10 cellular contexts compared by ENCODE assay signal in genomic region chr13:99308481-99309087, GRCh38. TPM values are rescaled to one million over a fixed set of nuclear protein-coding genes. Genes with fewer than 3 reads are reported as not detected.
A peak's percentile ranks its signal among the peaks of the same experiment; 100 is the strongest.
DNase-seq lines count a peak whose midpoint lies in the region; FAIRE-seq and TF ChIP-seq lines count a peak whose summit lies in the region.
"Had no signal": no experiment of that assay in that cellular context is flagged by ENCODE, and none has a peak within 500 bp of the region (broad histone marks: within the 10 kb centered on the region; RNA-seq: fewer than 3 reads in every experiment).

No MANE protein-coding gene starts in this region.

- peaks cover 2% of the 10 kb centered on the region for H3K79me2 ChIP-seq in keratinocyte (ENCODE audit: control insufficient read depth, insufficient read depth, low read length)
- no peaks in the 10 kb centered on the region for H3K79me2 ChIP-seq in neural progenitor cell (ENCODE audit: low read depth)

- FAIRE-seq in keratinocyte (lab: Jason Lieb, UNC) = no peak

- H3K27ac ChIP-seq in keratinocyte (ENCODE audit: control insufficient read depth, insufficient read depth, low read length) = peak overlapping the region; percentile 51
- peak overlapping the region; percentile 76 to 78 for H3K27ac ChIP-seq in tibial artery
- H3K27ac ChIP-seq in neural progenitor cell = no peak overlapping the region
- H3K27ac ChIP-seq in dorsolateral prefrontal cortex = peak overlapping the region in 3 of 59 donors; percentile 41 to 57 (median 42)
- H3K27ac ChIP-seq: BLaER1 had no signal

- no peaks in the 10 kb centered on the region for H3K27me3 Mint-ChIP-seq in activated naive CD4-positive, alpha-beta T cell treated with anti-CD3 and anti-CD28 coated beads for 36 hours (ENCODE audit: low read depth)
- no peaks in the 10 kb centered on the region for H3K27me3 Mint-ChIP-seq in activated naive CD8-positive, alpha-beta T cell treated with anti-CD3 and anti-CD28 coated beads for 36 hours
- H3K27me3 Mint-ChIP-seq in neural progenitor cell (ENCODE audit: insufficient read depth, low read depth) = peaks cover 4% of the 10 kb centered on the region

- DNase-seq in activated naive CD4-positive, alpha-beta T cell treated with anti-CD3 and anti-CD28 coated beads for 36 hours = no peak
- no peak for DNase-seq in activated naive CD4-positive, alpha-beta T cell treated with anti-CD3 and anti-CD28 coated beads, Interleukin-2, amount 50 U/mL, for 16 hours
- no peak for DNase-seq in activated naive CD8-positive, alpha-beta T cell treated with anti-CD3 and anti-CD28 coated beads for 36 hours
- DNase-seq in keratinocyte (ENCODE audit: low read depth, low spot score) (no peak), tibial artery (no peak), neural progenitor cell (ENCODE audit: low spot score) (no peak), dorsolateral prefrontal cortex (no peak)
- no peak for DNase-seq in stimulated activated CD4-positive, alpha-beta T cell treated with anti-CD3 and anti-CD28 coated beads, Interleukin-15, amount 100 ng/mL, for 24 hours
- DNase-seq: glutamatergic neuron had no signal

- no peak overlapping the region for H3K4me2 ChIP-seq in keratinocyte (ENCODE audit: control insufficient read depth, extremely low read depth, insufficient read depth, low read depth, low read length)
- no peak overlapping the region for H3K4me2 ChIP-seq in neural progenitor cell
- H3K4me2 ChIP-seq: BLaER1 had no signal

- H3K27me3 ChIP-seq in keratinocyte (ENCODE audit: control insufficient read depth, extremely low read depth, insufficient read depth, low read length) = no peaks in the 10 kb centered on the region
- no peaks in the 10 kb centered on the region for H3K27me3 ChIP-seq in tibial artery
- H3K27me3 ChIP-seq in neural progenitor cell = no peaks in the 10 kb centered on the region
- no peaks in the 10 kb centered on the region for H3K27me3 ChIP-seq in dorsolateral prefrontal cortex
- H3K27me3 ChIP-seq: BLaER1 had no signal

- intact Hi-C loops in activated naive CD4-positive, alpha-beta T cell treated with anti-CD3 and anti-CD28 coated beads for 36 hours (cut with micrococcal nuclease) = loop anchor here (1.0 to 5.0 kb wide), 6 partner anchors 14 to 736 kb away; no protein-coding TSS in a partner anchor
- intact Hi-C loops in tibial artery (cut with DNase I; ENCODE audit: low total_unique reads) (loop anchor here (10.0 kb wide), 1 partner anchor 196 kb away; the partner anchor contains the start of gene TM9SF2), dorsolateral prefrontal cortex (cut with DNase I) (no loop called here)

- H3K4me1 Mint-ChIP-seq in activated naive CD4-positive, alpha-beta T cell treated with anti-CD3 and anti-CD28 coated beads for 36 hours (ENCODE audit: low read depth) = peaks cover 71% of the 10 kb centered on the region
- H3K4me1 Mint-ChIP-seq in activated naive CD8-positive, alpha-beta T cell treated with anti-CD3 and anti-CD28 coated beads for 36 hours = peaks cover 74% of the 10 kb centered on the region
- H3K4me1 Mint-ChIP-seq in neural progenitor cell = peaks cover 27% of the 10 kb centered on the region

- no peak overlapping the region for H2AFZ ChIP-seq in keratinocyte (ENCODE audit: control insufficient read depth, low read length)
- no peak overlapping the region for H2AFZ ChIP-seq in neural progenitor cell (replicated peaks)

- dilution Hi-C loops in keratinocyte (cut with MboI; ENCODE audit: extremely low pct_ligation_motif_present, low sequenced_read_pairs) = no loop called here

- peak overlapping the region; percentile 93 for H3K4me3 Mint-ChIP-seq in activated naive CD4-positive, alpha-beta T cell treated with anti-CD3 and anti-CD28 coated beads for 36 hours
- H3K4me3 Mint-ChIP-seq in activated naive CD8-positive, alpha-beta T cell treated with anti-CD3 and anti-CD28 coated beads for 36 hours = no peak overlapping the region
- no peak overlapping the region for H3K4me3 Mint-ChIP-seq in neural progenitor cell

- H3K9ac ChIP-seq in keratinocyte (ENCODE audit: control insufficient read depth, extremely low read depth, insufficient read depth, low read length) (no peak overlapping the region), neural progenitor cell (no peak overlapping the region)
- H3K9ac ChIP-seq: BLaER1 had no signal

- no peaks in the 10 kb centered on the region for H3K9me1 ChIP-seq in keratinocyte (ENCODE audit: control insufficient read depth, extremely low read depth, insufficient read depth, low read length)

- H3K9me3 Mint-ChIP-seq in activated naive CD4-positive, alpha-beta T cell treated with anti-CD3 and anti-CD28 coated beads for 36 hours = no peaks in the 10 kb centered on the region
- no peaks in the 10 kb centered on the region for H3K9me3 Mint-ChIP-seq in activated naive CD8-positive, alpha-beta T cell treated with anti-CD3 and anti-CD28 coated beads for 36 hours
- peaks cover 7% of the 10 kb centered on the region for H3K9me3 Mint-ChIP-seq in neural progenitor cell

- H3K27ac Mint-ChIP-seq in activated naive CD4-positive, alpha-beta T cell treated with anti-CD3 and anti-CD28 coated beads for 36 hours = peak overlapping the region; percentile 99
- H3K27ac Mint-ChIP-seq in activated naive CD8-positive, alpha-beta T cell treated with anti-CD3 and anti-CD28 coated beads for 36 hours = peak overlapping the region; percentile 78
- no peak overlapping the region for H3K27ac Mint-ChIP-seq in neural progenitor cell

- H3K4me3 ChIP-seq in keratinocyte (ENCODE audit: control insufficient read depth in 2 of 3, extremely low read depth in 1 of 3, insufficient read depth in 2 of 3, low read depth in 1 of 3, low read length in 3 of 3) (no peak overlapping the region), tibial artery (no peak overlapping the region), neural progenitor cell (no peak overlapping the region), dorsolateral prefrontal cortex (no peak overlapping the region)
- H3K4me3 ChIP-seq: BLaER1 had no signal

- no peaks in the 10 kb centered on the region for H3F3A ChIP-seq in neural progenitor cell (ENCODE audit: low read depth)

- H3K36me3 Mint-ChIP-seq in activated naive CD4-positive, alpha-beta T cell treated with anti-CD3 and anti-CD28 coated beads for 36 hours (ENCODE audit: low read depth) = peaks cover 36% of the 10 kb centered on the region
- peaks cover 51% of the 10 kb centered on the region for H3K36me3 Mint-ChIP-seq in activated naive CD8-positive, alpha-beta T cell treated with anti-CD3 and anti-CD28 coated beads for 36 hours
- H3K36me3 Mint-ChIP-seq in neural progenitor cell = peaks cover 17% of the 10 kb centered on the region

- no peaks in the 10 kb centered on the region for H4K20me1 ChIP-seq in keratinocyte (ENCODE audit: control insufficient read depth, extremely low read depth, insufficient read depth, low read length)
- H4K20me1 ChIP-seq in neural progenitor cell (ENCODE audit: low read depth) = no peaks in the 10 kb centered on the region

- H3K36me3 ChIP-seq in keratinocyte (ENCODE audit: control insufficient read depth in 2 of 2, extremely low read depth in 1 of 2, insufficient read depth in 2 of 2, low read length in 2 of 2) = no peaks in the 10 kb centered on the region
- no peaks in the 10 kb centered on the region for H3K36me3 ChIP-seq in tibial artery
- no peaks in the 10 kb centered on the region for H3K36me3 ChIP-seq in neural progenitor cell

- TF ChIP-seq CTCF in keratinocyte (optimal IDR thresholded peaks at IDR 0.05 in 1 of 3, IDR thresholded peaks at IDR 0.05 in 1 of 3, conservative IDR thresholded peaks at IDR 0.05 in 1 of 3; ENCODE audit: extremely low read depth in 1 of 3, insufficient read depth in 2 of 3, low read length in 3 of 3) (no peak), tibial artery (IDR thresholded peaks at IDR 0.05) (no peak), neural progenitor cell (IDR thresholded peaks at IDR 0.05) (no peak), dorsolateral prefrontal cortex (IDR thresholded peaks at IDR 0.05 in 54 of 56, conservative IDR thresholded peaks at IDR 0.05 in 2 of 56; ENCODE audit: low read depth in 1 of 56, partially characterized antibody in 56 of 56) (no peak)

- H3K4me1 ChIP-seq in keratinocyte (ENCODE audit: control insufficient read depth, extremely low read depth, insufficient read depth, low read length) = peaks cover 7% of the 10 kb centered on the region
- peaks cover 0 to 53% (median 14%) of the 10 kb centered on the region in 4 donors for H3K4me1 ChIP-seq in tibial artery
- H3K4me1 ChIP-seq in neural progenitor cell = peaks cover under 1% of the 10 kb centered on the region
- H3K4me1 ChIP-seq: BLaER1 had no signal

- CTCF ChIA-PET in activated naive CD4-positive, alpha-beta T cell treated with anti-CD3 and anti-CD28 coated beads for 36 hours (lab: Charles Lee) = interaction anchor here (0.6 to 2.2 kb wide), 9 partner anchors 10 to 132 kb away, joined by 3 to 12 read pairs (median 5); no protein-coding TSS in a partner anchor

- H3K9me3 ChIP-seq in keratinocyte (ENCODE audit: control insufficient read depth, low read depth, low read length) (no peaks in the 10 kb centered on the region), tibial artery (no peaks in the 10 kb centered on the region), neural progenitor cell (ENCODE audit: low read depth) (no peaks in the 10 kb centered on the region)

RNA-seq across cellular contexts. Expression of gene GPR183, which starts 1.4 kb away (rescaled TPM):
- 10 to 100 TPM; 37.4 to 38.8 TPM for total RNA-seq in activated naive CD4-positive, alpha-beta T cell treated with anti-CD3 and anti-CD28 coated beads for 36 hours
- 1 to 10 TPM; 4.3 to 4.5 TPM for total RNA-seq in activated naive CD8-positive, alpha-beta T cell treated with anti-CD3 and anti-CD28 coated beads for 36 hours
- polyA plus RNA-seq in keratinocyte = 0.10 TPM in 1 of 3 replicates, not detected in the others
- not detected for polyA plus RNA-seq in keratinocyte (2011; ENCODE audit: low read depth)
- polyA plus RNA-seq in keratinocyte (2011; cell fraction: cytosol; rRNA removed) = not detected in 2 replicates
- not detected in 2 replicates for polyA plus RNA-seq in keratinocyte (2011; cell fraction: nucleus; rRNA removed)
- polyA plus RNA-seq in keratinocyte (2012; ENCODE audit: low replicate concordance) = 0.42 TPM in 1 of 2 replicates, not detected in the other
- not detected in 3 replicates for polyA minus RNA-seq in keratinocyte
- not detected for polyA minus RNA-seq in keratinocyte (2011; cell fraction: cytosol; rRNA and poly(A)+ RNA removed)
- polyA minus RNA-seq in keratinocyte (2011; cell fraction: nucleus; rRNA and poly(A)+ RNA removed) = not detected in 2 replicates
- total RNA-seq in neural progenitor cell (ENCODE audit: low replicate concordance) (not detected in 2 replicates), dorsolateral prefrontal cortex (10 to 100 TPM in 3 of 120 experiments, 1 to 10 TPM in 81, under 1 TPM in 32, not detected in 4; 0.29 to 16.2 (median 1.7) TPM)

RNA-seq across cellular contexts. Expression of gene GPR18, which starts 50.4 kb away (rescaled TPM):
- total RNA-seq in activated naive CD4-positive, alpha-beta T cell treated with anti-CD3 and anti-CD28 coated beads for 36 hours = 1 to 10 TPM; 2.4 TPM
- total RNA-seq in activated naive CD8-positive, alpha-beta T cell treated with anti-CD3 and anti-CD28 coated beads for 36 hours = 10 to 100 TPM; 16.9 to 17.6 TPM
- not detected in 3 replicates for polyA plus RNA-seq in keratinocyte
- not detected for polyA plus RNA-seq in keratinocyte (2011; ENCODE audit: low read depth)
- polyA plus RNA-seq in keratinocyte (2011; cell fraction: cytosol; rRNA removed) = not detected in 2 replicates
- not detected in 2 replicates for polyA plus RNA-seq in keratinocyte (2011; cell fraction: nucleus; rRNA removed)
- polyA plus RNA-seq in keratinocyte (2012; ENCODE audit: low replicate concordance) = 0.68 TPM in 1 of 2 replicates, not detected in the other
- not detected in 3 replicates for polyA minus RNA-seq in keratinocyte
- polyA minus RNA-seq in keratinocyte (2011; cell fraction: cytosol; rRNA and poly(A)+ RNA removed) = not detected
- polyA minus RNA-seq in keratinocyte (2011; cell fraction: nucleus; rRNA and poly(A)+ RNA removed) = not detected in 2 replicates
- not detected in 2 replicates for total RNA-seq in neural progenitor cell (ENCODE audit: low replicate concordance)
- total RNA-seq in dorsolateral prefrontal cortex = not detected

Comparison
In these comparisons a context has a peak if more than half of its experiments do, and no peak if none do; other contexts are left out.
1. RNA of gene GPR18, which starts 50.4 kb away (total RNA-seq): 16.9 to 17.6 TPM in activated naive CD8-positive, alpha-beta T cell treated with anti-CD3 and anti-CD28 coated beads for 36 hours; 2.4 TPM in activated naive CD4-positive, alpha-beta T cell treated with anti-CD3 and anti-CD28 coated beads for 36 hours, not detected in neural progenitor cell and not detected in dorsolateral prefrontal cortex; every median in the first group is over 4 times any median in the second.
2. intact Hi-C loops: an anchor here in activated naive CD4-positive, alpha-beta T cell treated with anti-CD3 and anti-CD28 coated beads for 36 hours (1.0 to 5.0 kb wide) and tibial artery (10.0 kb wide); none called in dorsolateral prefrontal cortex.